Comparison of ENCODE assay signal across 16 cellular contexts in genomic region chr2:180012523-180012922, GRCh38. TPM values are rescaled to one million over a fixed set of nuclear protein-coding genes. Genes with fewer than 3 reads are reported as not detected.
A peak's percentile ranks its signal among the peaks of the same experiment; 100 is the strongest.
DNase-seq lines count a peak whose midpoint lies in the region; ATAC-seq, FAIRE-seq and TF ChIP-seq lines count a peak whose summit lies in the region.
"Had no signal": no experiment of that assay in that cellular context is flagged by ENCODE, and none has a peak within 500 bp of the region (broad histone marks: within the 10 kb centered on the region; RNA-seq: fewer than 3 reads in every experiment).

No MANE protein-coding gene starts in this region.

- H3K79me2 ChIP-seq in endothelial cell of umbilical vein (ENCODE audit: control insufficient read depth, insufficient read depth, low read length): no peaks in the 10 kb centered on the region

- H3K4me2 ChIP-seq in endothelial cell of umbilical vein (ENCODE audit: insufficient read depth, low read length): no peak overlapping the region

- no peaks in the 10 kb centered on the region for H3K9me3 ChIP-seq in endothelial cell of umbilical vein (replicated peaks; ENCODE audit: control insufficient read depth, insufficient read depth, low read length)
- H3K9me3 ChIP-seq: body of pancreas, vagina had no signal

- POLR2A ChIA-PET in activated CD4-positive, alpha-beta memory T cell treated with anti-CD3 and anti-CD28 coated beads for 36 hours (lab: Charles Lee): no interaction called here
- POLR2A ChIA-PET in activated CD4-positive, alpha-beta memory T cell treated with anti-CD3 and anti-CD28 coated beads, Interleukin-2, amount 10 ng/mL, durations not matched to agents 7 days and 5 days (lab: Charles Lee): no interaction called here
- POLR2A ChIA-PET in endothelial cell of umbilical vein (lab: Charles Lee): no interaction called here

- no peak overlapping the region for H3K27ac ChIP-seq in endothelial cell of umbilical vein (ENCODE audit: insufficient read depth, low read depth, low read length)
- H3K27ac ChIP-seq: body of pancreas, vagina, VCaP had no signal

- peak; percentile 19 for DNase-seq in activated CD4-positive, alpha-beta memory T cell treated with anti-CD3 and anti-CD28 coated beads for 36 hours
- DNase-seq in activated CD4-positive, alpha-beta memory T cell treated with anti-CD3 and anti-CD28 coated beads, Interleukin-2, amount 10 ng/mL, durations not matched to agents 7 days and 5 days: no peak
- DNase-seq in NCI-H460 (ENCODE audit: extremely low read depth, low read depth) (peak; percentile 8), endothelial cell of umbilical vein (ENCODE audit: low read depth, low spot score) (peak; percentile 1), retinal pigment epithelial cell (ENCODE audit: low read depth) (peak; percentile 36), nephron progenitor cell (no peak), ecto neural progenitor cell (ENCODE audit: low spot score) (no peak)
- DNase-seq: activated T-cell treated with anti-CD3 and anti-CD28 coated beads, Interleukin-2, amount 50 U/mL, for 1 hour; body of pancreas; mesendoderm; NCI-H1436 treated with DMSO at 0.1 percent for 48 hours; NCI-H774 had no signal

- no peaks in the 10 kb centered on the region for H4K20me1 ChIP-seq in endothelial cell of umbilical vein (replicated peaks; ENCODE audit: control insufficient read depth, extremely low read depth, insufficient read depth, low read length)

- intact Hi-C loops in activated CD4-positive, alpha-beta memory T cell treated with anti-CD3 and anti-CD28 coated beads for 36 hours (cut with micrococcal nuclease): no loop called here
- intact Hi-C loops in endothelial cell of umbilical vein (cut with micrococcal nuclease): no loop called here

- H3K4me3 ChIP-seq in endothelial cell of umbilical vein (replicated peaks in 1 of 3; ENCODE audit: insufficient read depth in 1 of 3, low read depth in 1 of 3, low read length in 3 of 3) (no peak overlapping the region), retinal pigment epithelial cell (ENCODE audit: low read length) (no peak overlapping the region)
- H3K4me3 ChIP-seq: body of pancreas, vagina had no signal

- TF ChIP-seq POLR2A in endothelial cell of umbilical vein (IDR thresholded peaks at IDR 0.05; ENCODE audit: low read depth, low read length): no peak

- no peak for FAIRE-seq in endothelial cell of umbilical vein (lab: Jason Lieb, UNC)

- H3K9ac ChIP-seq in endothelial cell of umbilical vein (replicated peaks; ENCODE audit: extremely low read depth, insufficient read depth, low read length): no peak overlapping the region

- H3K4me1 Mint-ChIP-seq in activated CD4-positive, alpha-beta memory T cell treated with anti-CD3 and anti-CD28 coated beads for 36 hours (ENCODE audit: low read depth): peaks cover under 1% of the 10 kb centered on the region
- peaks cover 12% of the 10 kb centered on the region for H3K4me1 Mint-ChIP-seq in activated CD4-positive, alpha-beta memory T cell treated with anti-CD3 and anti-CD28 coated beads, Interleukin-2, amount 10 ng/mL, durations not matched to agents 7 days and 5 days
- peaks cover 6% of the 10 kb centered on the region for H3K4me1 Mint-ChIP-seq in nephron progenitor cell

- H3K27ac Mint-ChIP-seq in activated CD4-positive, alpha-beta memory T cell treated with anti-CD3 and anti-CD28 coated beads for 36 hours: no peak overlapping the region
- no peak overlapping the region for H3K27ac Mint-ChIP-seq in activated CD4-positive, alpha-beta memory T cell treated with anti-CD3 and anti-CD28 coated beads, Interleukin-2, amount 10 ng/mL, durations not matched to agents 7 days and 5 days
- H3K27ac Mint-ChIP-seq in nephron progenitor cell: no peak overlapping the region

- BruUV-seq in endothelial cell of umbilical vein (replicated peaks; lab: Mats Ljungman, UMichigan): no TSS peak

- no peak for TF ChIP-seq CTCF in endothelial cell of umbilical vein (IDR thresholded peaks at IDR 0.05; ENCODE audit: extremely low read depth in 1 of 2, insufficient read depth in 1 of 2, low read depth in 1 of 2, low read length in 2 of 2)
- no peak for TF ChIP-seq CTCF in retinal pigment epithelial cell (conservative IDR thresholded peaks at IDR 0.05; ENCODE audit: low read depth, low read length)
- TF ChIP-seq CTCF in nephron progenitor cell (IDR thresholded peaks at IDR 0.05): no peak

- no peak overlapping the region for H3K4me3 Mint-ChIP-seq in activated CD4-positive, alpha-beta memory T cell treated with anti-CD3 and anti-CD28 coated beads for 36 hours
- no peak overlapping the region for H3K4me3 Mint-ChIP-seq in activated CD4-positive, alpha-beta memory T cell treated with anti-CD3 and anti-CD28 coated beads, Interleukin-2, amount 10 ng/mL, durations not matched to agents 7 days and 5 days
- H3K4me3 Mint-ChIP-seq in nephron progenitor cell: no peak overlapping the region

- no peaks in the 10 kb centered on the region for H3K9me3 Mint-ChIP-seq in activated CD4-positive, alpha-beta memory T cell treated with anti-CD3 and anti-CD28 coated beads for 36 hours
- H3K9me3 Mint-ChIP-seq in activated CD4-positive, alpha-beta memory T cell treated with anti-CD3 and anti-CD28 coated beads, Interleukin-2, amount 10 ng/mL, durations not matched to agents 7 days and 5 days: no peaks in the 10 kb centered on the region
- H3K9me3 Mint-ChIP-seq in nephron progenitor cell: peaks cover 4% of the 10 kb centered on the region

- CTCF ChIA-PET in activated CD4-positive, alpha-beta memory T cell treated with anti-CD3 and anti-CD28 coated beads for 36 hours (lab: Charles Lee): no interaction called here
- CTCF ChIA-PET in activated CD4-positive, alpha-beta memory T cell treated with anti-CD3 and anti-CD28 coated beads, Interleukin-2, amount 10 ng/mL, durations not matched to agents 7 days and 5 days (lab: Charles Lee): no interaction called here
- CTCF ChIA-PET in endothelial cell of umbilical vein (lab: Charles Lee): no interaction called here

- no peaks in the 10 kb centered on the region for H3K36me3 Mint-ChIP-seq in activated CD4-positive, alpha-beta memory T cell treated with anti-CD3 and anti-CD28 coated beads for 36 hours
- H3K36me3 Mint-ChIP-seq in activated CD4-positive, alpha-beta memory T cell treated with anti-CD3 and anti-CD28 coated beads, Interleukin-2, amount 10 ng/mL, durations not matched to agents 7 days and 5 days (ENCODE audit: low read depth): no peaks in the 10 kb centered on the region
- no peaks in the 10 kb centered on the region for H3K36me3 Mint-ChIP-seq in nephron progenitor cell (ENCODE audit: low read depth)

- no peaks in the 10 kb centered on the region for H3K9me1 ChIP-seq in endothelial cell of umbilical vein (replicated peaks; ENCODE audit: control insufficient read depth, extremely low read depth, insufficient read depth, low read length)

- no peaks in the 10 kb centered on the region for H3K36me3 ChIP-seq in endothelial cell of umbilical vein (ENCODE audit: control insufficient read depth in 2 of 2, extremely low read depth in 1 of 2, insufficient read depth in 2 of 2, low read length in 2 of 2)
- H3K36me3 ChIP-seq: vagina had no signal

- no peaks in the 10 kb centered on the region for H3K27me3 Mint-ChIP-seq in activated CD4-positive, alpha-beta memory T cell treated with anti-CD3 and anti-CD28 coated beads for 36 hours
- peaks cover 3% of the 10 kb centered on the region for H3K27me3 Mint-ChIP-seq in activated CD4-positive, alpha-beta memory T cell treated with anti-CD3 and anti-CD28 coated beads, Interleukin-2, amount 10 ng/mL, durations not matched to agents 7 days and 5 days
- peaks cover 26% of the 10 kb centered on the region for H3K27me3 Mint-ChIP-seq in nephron progenitor cell (ENCODE audit: low read depth, poor library complexity)

- no peak overlapping the region for H2AFZ ChIP-seq in endothelial cell of umbilical vein (ENCODE audit: low read depth, low read length)

- no peaks in the 10 kb centered on the region for H3K27me3 ChIP-seq in endothelial cell of umbilical vein (ENCODE audit: control insufficient read depth in 2 of 2, insufficient read depth in 2 of 2, low read length in 2 of 2)
- H3K27me3 ChIP-seq: body of pancreas, vagina had no signal

- no peak for ATAC-seq in GM18520 (IDR thresholded peaks at IDR 0.05; ENCODE audit: unreplicated experiment)
- ATAC-seq: body of pancreas, HCT116 had no signal

- dilution Hi-C loops in endothelial cell of umbilical vein (cut with MboI; ENCODE audit: extremely low pct_ligation_motif_present, low sequenced_read_pairs): no loop called here

- H3K4me1 ChIP-seq in endothelial cell of umbilical vein (ENCODE audit: control insufficient read depth, extremely low read depth, insufficient read depth, low read length): peaks cover 10% of the 10 kb centered on the region
- H3K4me1 ChIP-seq: body of pancreas, vagina had no signal

TF ChIP-seq in endothelial cell of umbilical vein, 7 proteins besides CTCF, POLR2A, EP300 and RAD21:
- TF ChIP-seq EZH2 (IDR thresholded peaks at IDR 0.05; ENCODE audit: borderline replicate concordance, low read depth, low read length, severe bottlenecking) (no peak), JUN (IDR thresholded peaks at IDR 0.05; ENCODE audit: borderline replicate concordance, insufficient read depth, insufficient read length, low read depth) (peak; percentile 17)

RNA-seq across cellular contexts. Expression of gene CWC22, which starts 5.4 kb away (rescaled TPM):
- 10 to 100 TPM; 21.1 to 23.6 TPM for total RNA-seq in activated CD4-positive, alpha-beta memory T cell treated with anti-CD3 and anti-CD28 coated beads for 36 hours
- total RNA-seq in activated CD4-positive, alpha-beta memory T cell treated with anti-CD3 and anti-CD28 coated beads, Interleukin-2, amount 10 ng/mL, durations not matched to agents 7 days and 5 days: 10 to 100 TPM; 19.9 to 21.3 TPM
- 28.1 and 31.7 TPM in 2 replicates for total RNA-seq in NCI-H460 (2014; rRNA removed; shearing (Covaris generic))
- polyA plus RNA-seq in NCI-H460 (2014; cell fraction: nucleus; rRNA removed): 7.4 and 17.7 TPM in 2 replicates
- total RNA-seq in endothelial cell of umbilical vein: 13.5 and 15.7 TPM in 2 replicates
- 1.2 and 1.8 TPM in 2 replicates for polyA plus RNA-seq in endothelial cell of umbilical vein
- 2.7 and 2.9 TPM in 2 replicates for polyA plus RNA-seq in endothelial cell of umbilical vein (2011; cell fraction: cytosol; rRNA removed)
- 5.9 and 6.2 TPM in 2 replicates for polyA plus RNA-seq in endothelial cell of umbilical vein (2011; cell fraction: nucleus; rRNA removed)
- 13.5 and 18.4 TPM in 2 replicates for polyA plus RNA-seq in endothelial cell of umbilical vein (2012)
- 1.3 and 2.5 TPM in 2 replicates for polyA minus RNA-seq in endothelial cell of umbilical vein
- 2.5 TPM for polyA minus RNA-seq in endothelial cell of umbilical vein (2011; cell fraction: cytosol; rRNA and poly(A)+ RNA removed)
- polyA minus RNA-seq in endothelial cell of umbilical vein (2011; cell fraction: nucleus; rRNA and poly(A)+ RNA removed): 5.8 and 5.9 TPM in 2 replicates

Comparison
In these comparisons a context has a peak if more than half of its experiments do, and no peak if none do; other contexts are left out.
1. DNase-seq: peak in activated CD4-positive, alpha-beta memory T cell treated with anti-CD3 and anti-CD28 coated beads for 36 hours (single experiment), NCI-H460 (single experiment), endothelial cell of umbilical vein (single experiment) and retinal pigment epithelial cell (single experiment); none in activated CD4-positive, alpha-beta memory T cell treated with anti-CD3 and anti-CD28 coated beads, Interleukin-2, amount 10 ng/mL, durations not matched to agents 7 days and 5 days (single experiment), nephron progenitor cell (single experiment) and ecto neural progenitor cell (single experiment).